9 cellular contexts compared by ENCODE assay signal in the genomic region with DNA sequence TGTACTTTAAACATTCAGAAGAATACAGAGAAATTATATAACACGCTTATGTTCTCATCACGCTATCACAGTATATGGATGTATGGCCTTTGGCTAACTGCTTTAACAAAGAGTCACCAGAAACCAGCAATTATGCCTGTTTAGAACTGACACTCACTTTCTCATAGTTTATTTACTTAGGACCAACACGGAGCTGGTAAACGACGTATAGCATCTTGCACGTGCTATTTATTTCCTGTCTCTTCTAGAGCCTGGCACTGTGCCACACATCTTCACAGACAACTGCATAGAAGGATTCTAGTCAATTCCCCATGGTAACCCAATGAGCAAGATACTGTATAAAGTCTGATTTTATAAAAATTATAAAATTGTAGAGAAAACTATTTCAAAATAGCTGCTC. TPM values are rescaled to one million over a fixed set of nuclear protein-coding genes. Genes with fewer than 3 reads are reported as not detected.
DNase-seq lines count a peak whose midpoint lies in the region; ATAC-seq, FAIRE-seq and TF ChIP-seq lines count a peak whose summit lies in the region.
"Had no signal": no experiment of that assay in that cellular context is flagged by ENCODE, and none has a peak within 500 bp of the region (broad histone marks: within the 10 kb centered on the region; RNA-seq: fewer than 3 reads in every experiment).

No MANE protein-coding gene starts in this region.

- H3K9ac ChIP-seq in GM12878 (ENCODE audit: control insufficient read depth, insufficient read depth, low read length): no peak overlapping the region

- TF ChIP-seq EP300 in GM12878 (IDR thresholded peaks at IDR 0.05; ENCODE audit: borderline replicate concordance in 1 of 2, control insufficient read depth in 1 of 2, low read depth in 2 of 2, low read length in 2 of 2): no peak

- H4K20me1 ChIP-seq in GM12878 (ENCODE audit: control insufficient read depth, insufficient read depth): no peaks in the 10 kb centered on the region; the same call in 1 of the 2 replicates

- BruUV-seq in GM12878 (replicated peaks; lab: Mats Ljungman, UMichigan): no TSS peak

- H3K4me2 ChIP-seq in GM12878 (ENCODE audit: control insufficient read depth, insufficient read depth): peak overlapping the region; percentile 23

- H3K36me3 Mint-ChIP-seq in stimulated activated effector memory CD8-positive, alpha-beta T cell treated with anti-CD3 and anti-CD28 coated beads, Interleukin-12 subunit alpha, Interleukin-12 subunit beta, amount 100 ng/mL, for 72 hours: peaks cover 55% of the 10 kb centered on the region

- CTCF ChIA-PET in GM12878 (lab: Yijun Ruan, JAX): interaction anchor here (0.6 to 7.0 kb wide), 13 partner anchors 12 to 75 kb away, joined by 3 to 75 read pairs (median 11); no protein-coding TSS in a partner anchor

- POLR2A ChIA-PET in GM12878 (lab: Charles Lee): interaction anchor here (0.6 to 3.4 kb wide), 10 partner anchors 10 to 39 kb away, joined by 3 to 21 read pairs (median 4); no protein-coding TSS in a partner anchor

- FAIRE-seq in GM12878 (lab: Jason Lieb, UNC): no peak
- no peak for FAIRE-seq in RCC 7860 (lab: Jason Lieb, UNC)

- peak overlapping the region; percentile 96 for H3K27ac Mint-ChIP-seq in stimulated activated effector memory CD8-positive, alpha-beta T cell treated with anti-CD3 and anti-CD28 coated beads, Interleukin-12 subunit alpha, Interleukin-12 subunit beta, amount 100 ng/mL, for 72 hours

- whole genome bisulfite sequencing in GM12878 (ENCODE audit: insufficient coverage, insufficient replicate concordance, low lambda C conversion rate, missing lambda C conversion rate): 25% methylated on average over 6 of the region's 6 CpGs

- intact Hi-C loops in GM12878 (cut with micrococcal nuclease; ENCODE audit: unreplicated experiment): loop anchor here (2.0 kb wide), 1 partner anchor 35 kb away; no protein-coding TSS in a partner anchor

- in situ Hi-C loops in GM12878 (cut with MboI): no loop called here

- SMC1A ChIA-PET in GM12878 (lab: Charles Lee; ENCODE audit: uncharacterized antibody, unreplicated experiment): interaction anchor here (1.1 to 8.4 kb wide), 17 partner anchors 9 to 75 kb away, joined by 3 to 100 read pairs (median 9); no protein-coding TSS in a partner anchor

- ATAC-seq in GM21825 (IDR thresholded peaks at IDR 0.05; ENCODE audit: unreplicated experiment) (peak; percentile 17), GM12878 (peak; percentile 10; the same call in 2 of the 3 replicates)
- ATAC-seq in stimulated activated effector memory CD8-positive, alpha-beta T cell treated with anti-CD3 and anti-CD28 coated beads, Interleukin-12 subunit alpha, Interleukin-12 subunit beta, amount 100 ng/mL, for 72 hours: no peak

- H3K9me3 ChIP-seq in GM12878 (replicated peaks; ENCODE audit: control insufficient read depth, insufficient read depth, low read length): no peaks in the 10 kb centered on the region
- H3K9me3 ChIP-seq: left ventricle myocardium inferior, SJSA1 had no signal

- H3K9me3 Mint-ChIP-seq in stimulated activated effector memory CD8-positive, alpha-beta T cell treated with anti-CD3 and anti-CD28 coated beads, Interleukin-12 subunit alpha, Interleukin-12 subunit beta, amount 100 ng/mL, for 72 hours: no peaks in the 10 kb centered on the region

- H3K27ac ChIP-seq in GM12878 (ENCODE audit: control insufficient read depth, insufficient read depth): peak overlapping the region; percentile 4; the same call in 1 of the 2 replicates
- H3K27ac ChIP-seq: SJSA1 had no signal

- H3K27me3 ChIP-seq in GM12878 (replicated peaks in 1 of 2; ENCODE audit: control insufficient read depth in 2 of 2, insufficient read depth in 2 of 2, low read length in 1 of 2): no peaks in the 10 kb centered on the region
- H3K27me3 ChIP-seq: SJSA1 had no signal

- H3K4me3 Mint-ChIP-seq in stimulated activated effector memory CD8-positive, alpha-beta T cell treated with anti-CD3 and anti-CD28 coated beads, Interleukin-12 subunit alpha, Interleukin-12 subunit beta, amount 100 ng/mL, for 72 hours: peak overlapping the region; percentile 62

- peaks cover 5% of the 10 kb centered on the region for H3K79me2 ChIP-seq in GM12878 (ENCODE audit: control insufficient read depth, insufficient read depth, low read length)

- no peak for TF ChIP-seq CTCF in GM12878 (IDR thresholded peaks at IDR 0.05 in 2 of 3, conservative IDR thresholded peaks at IDR 0.05 in 1 of 3; ENCODE audit: control insufficient read depth in 2 of 3, extremely low read depth in 1 of 3, insufficient read depth in 1 of 3, low read depth in 3 of 3, low read length in 3 of 3)

- TF ChIP-seq RAD21 in GM12878 (IDR thresholded peaks at IDR 0.05; ENCODE audit: insufficient read depth, low read depth, low read length): no peak

- RAD21 ChIA-PET in GM12878 (lab: Charles Lee; ENCODE audit: unreplicated experiment): interaction anchor here (0.8 to 3.5 kb wide), 15 partner anchors 10 to 75 kb away, joined by 3 to 22 read pairs (median 14); no protein-coding TSS in a partner anchor

- TF ChIP-seq POLR2A in GM12878 (IDR thresholded peaks at IDR 0.05; ENCODE audit: low read depth, low read length): no peak

- H3K4me3 ChIP-seq in GM12878: no peak overlapping the region
- H3K4me3 ChIP-seq: left ventricle myocardium inferior, SJSA1 had no signal

- H2AFZ ChIP-seq in GM12878 (ENCODE audit: control insufficient read depth, low read depth, low read length): no peak overlapping the region

- DNase-seq in NCI-H345 (lab: John Stamatoyannopoulos, UW): peak; percentile 16
- no peak for DNase-seq in GM12878 (ENCODE audit: low read depth, low spot score)
- no peak for DNase-seq in stimulated activated effector memory CD8-positive, alpha-beta T cell treated with anti-CD3 and anti-CD28 coated beads, Interleukin-12 subunit alpha, Interleukin-12 subunit beta, amount 100 ng/mL, for 72 hours (ENCODE audit: low spot score in 2 of 2)
- DNase-seq in DMS153 (lab: John Stamatoyannopoulos, UW): no peak
- DNase-seq in RCC 7860 (ENCODE audit: low spot score): no peak
- DNase-seq in SIG-M5 (lab: John Stamatoyannopoulos, UW): no peak
- DNase-seq: left ventricle myocardium inferior had no signal

- H3K36me3 ChIP-seq in GM12878 (ENCODE audit: control insufficient read depth in 2 of 2, insufficient read depth in 2 of 2, low read length in 1 of 2): peaks cover 4 to 5% of the 10 kb centered on the region in 2 experiments; a peak in 2 of 4 replicates

- peaks cover 80% of the 10 kb centered on the region for H3K4me1 Mint-ChIP-seq in stimulated activated effector memory CD8-positive, alpha-beta T cell treated with anti-CD3 and anti-CD28 coated beads, Interleukin-12 subunit alpha, Interleukin-12 subunit beta, amount 100 ng/mL, for 72 hours

- peaks cover 40% of the 10 kb centered on the region for H3K4me1 ChIP-seq in GM12878 (ENCODE audit: control insufficient read depth, insufficient read depth, low read length)
- H3K4me1 ChIP-seq: SJSA1 had no signal

TF ChIP-seq in GM12878, 131 proteins besides CTCF, POLR2A, EP300 and RAD21:
- no peak for TF ChIP-seq RFX5 (IDR thresholded peaks at IDR 0.05; ENCODE audit: low read depth, low read length)
- TF ChIP-seq BHLHE40 (IDR thresholded peaks at IDR 0.05; ENCODE audit: borderline replicate concordance in 1 of 2, low read depth in 2 of 2, low read length in 1 of 2): peak; percentile 51 to 73; a peak in 3 of 4 replicates

RNA-seq across cellular contexts. Expression of a gene that starts 43.6 kb away (rescaled TPM):
- total RNA-seq in GM12878 (2013; cell fraction: nucleolus; rRNA removed): 172 and 173 TPM in 2 replicates
- total RNA-seq in GM12878 (2014; rRNA removed) (18.4 and 21.9 TPM in 2 replicates), GM12878 (2014; rRNA removed; fragmentation: Illumina TruSeq; extraction: Trizol) (17.0 and 20.4 TPM in 2 replicates), GM12878 (2021) (27.0 and 28.7 TPM in 2 replicates)
- 12.9 TPM for polyA plus RNA-seq in GM12878 (2011; ENCODE audit: low read depth)
- polyA plus RNA-seq in GM12878 (2011; rRNA removed) (53.4 and 75.9 TPM in 2 replicates), GM12878 (2014; fragmentation: Illumina TruSeq; extraction: Trizol) (22.7 and 26.1 TPM in 2 replicates), GM12878 (2014; fragmentation: Nextera tagmentation; extraction: Ambion mirVana) (1 to 10 TPM; 1.3 to 1.4 TPM), GM12878 (2014; rRNA removed) (22.4 and 25.6 TPM in 2 replicates), GM12878 (2016; fragmentation: Nextera tagmentation; extraction: Ambion mirVana) (1 to 10 TPM; 2.7 to 8.2 TPM)
- 38.8 and 40.0 TPM in 2 replicates for polyA plus RNA-seq in GM12878 (2011; cell fraction: cytosol; rRNA removed)
- polyA plus RNA-seq in GM12878 (2011; cell fraction: nucleus; rRNA removed): 110 and 121 TPM in 2 replicates
- polyA plus RNA-seq in GM12878 (2012): 17.9 and 21.2 TPM in 2 replicates
- polyA minus RNA-seq in GM12878 (2011; rRNA and poly(A)+ RNA removed): 50.3 and 51.8 TPM in 2 replicates
- polyA minus RNA-seq in GM12878 (2011; cell fraction: cytosol; rRNA and poly(A)+ RNA removed): 14.4 and 14.8 TPM in 2 replicates
- polyA minus RNA-seq in GM12878 (2011; cell fraction: nucleus; rRNA and poly(A)+ RNA removed): 35.9 and 50.8 TPM in 2 replicates

RNA-seq across cellular contexts. Expression of a gene that starts 58.5 kb away (rescaled TPM):
- not detected in 2 replicates for total RNA-seq in GM12878 (2013; cell fraction: nucleolus; rRNA removed)
- total RNA-seq in GM12878 (2014; rRNA removed): 0.06 TPM in 1 of 2 replicates, not detected in the other
- not detected in 2 replicates for total RNA-seq in GM12878 (2014; rRNA removed; fragmentation: Illumina TruSeq; extraction: Trizol)
- total RNA-seq in GM12878 (2021): 0.08 TPM in 1 of 2 replicates, not detected in the other
- not detected for polyA plus RNA-seq in GM12878 (2011; ENCODE audit: low read depth)
- polyA plus RNA-seq in GM12878 (2011; rRNA removed): not detected in 2 replicates
- not detected in 2 replicates for polyA plus RNA-seq in GM12878 (2011; cell fraction: cytosol; rRNA removed)
- polyA plus RNA-seq in GM12878 (2011; cell fraction: nucleus; rRNA removed): not detected in 2 replicates
- not detected in 2 replicates for polyA plus RNA-seq in GM12878 (2012)
- 0.04 TPM in 1 of 2 replicates, not detected in the other for polyA plus RNA-seq in GM12878 (2014; fragmentation: Illumina TruSeq; extraction: Trizol)
- polyA plus RNA-seq in GM12878 (2014; fragmentation: Nextera tagmentation; extraction: Ambion mirVana): not detected
- polyA plus RNA-seq in GM12878 (2014; rRNA removed): not detected in 2 replicates
- not detected for polyA plus RNA-seq in GM12878 (2016; fragmentation: Nextera tagmentation; extraction: Ambion mirVana)
- polyA minus RNA-seq in GM12878 (2011; rRNA and poly(A)+ RNA removed): 0.10 and 0.15 TPM in 2 replicates
- polyA minus RNA-seq in GM12878 (2011; cell fraction: cytosol; rRNA and poly(A)+ RNA removed): not detected in 2 replicates
- polyA minus RNA-seq in GM12878 (2011; cell fraction: nucleus; rRNA and poly(A)+ RNA removed): 0.12 TPM in 1 of 2 replicates, not detected in the other
- total RNA-seq: left ventricle myocardium inferior, SJSA1 had no signal
